Comparison of ENCODE assay signal across 8 cellular contexts in the genomic region with DNA sequence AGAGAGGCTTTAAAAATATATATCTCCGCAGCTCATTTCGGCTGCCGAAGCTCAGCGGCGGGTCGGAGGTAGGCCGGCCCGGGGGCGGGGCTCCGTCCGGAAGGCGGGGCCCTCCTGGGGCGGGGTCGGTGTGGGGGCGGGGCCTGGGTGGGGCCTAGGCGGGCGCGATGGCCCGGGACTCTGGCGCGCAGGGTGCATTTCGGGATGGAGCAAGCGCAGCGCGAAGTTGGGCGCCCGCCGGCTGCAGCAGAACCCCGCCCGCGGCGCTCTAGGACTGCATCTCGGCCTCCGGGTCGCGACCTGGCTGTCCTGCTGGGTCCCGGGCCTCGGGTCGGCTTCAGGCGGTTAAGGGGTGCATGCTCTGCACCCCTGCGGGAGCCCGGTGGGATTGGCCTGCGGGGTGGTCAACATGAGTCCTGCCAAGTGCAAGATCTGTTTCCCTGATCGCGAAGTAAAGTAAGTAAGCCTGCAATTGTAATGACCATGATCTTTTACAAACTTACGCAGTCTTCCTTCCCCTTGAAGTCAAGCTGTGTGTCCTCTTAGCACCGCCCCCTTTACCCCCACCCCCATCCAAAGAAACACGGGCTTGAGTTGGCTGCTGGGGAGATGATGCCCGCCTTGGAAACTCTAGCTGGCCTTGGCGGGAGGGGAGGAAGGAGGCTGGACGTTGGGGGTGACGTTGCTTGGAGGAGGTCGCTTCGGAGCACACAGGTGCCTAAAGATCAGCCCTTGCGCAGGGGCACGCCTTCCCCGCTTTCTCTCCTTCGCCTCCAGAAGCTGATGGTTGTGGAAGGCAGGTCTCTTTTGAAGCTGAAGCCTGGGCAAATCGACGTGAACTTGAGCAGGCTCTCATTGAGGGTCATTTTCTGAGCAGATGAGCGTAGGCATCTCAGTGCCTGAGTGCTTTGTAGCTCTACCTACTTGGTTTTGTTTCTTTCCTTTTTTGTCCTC. TPM values are rescaled to one million over a fixed set of nuclear protein-coding genes. Genes with fewer than 3 reads are reported as not detected.
DNase-seq lines count a peak whose midpoint lies in the region; ATAC-seq and TF ChIP-seq lines count a peak whose summit lies in the region.

No MANE protein-coding gene starts in this region.

- TF ChIP-seq CTCF in CD4-positive, alpha-beta T cell (IDR thresholded peaks at IDR 0.05): no peak

- ATAC-seq in CD4-positive, alpha-beta T cell (ENCODE audit: poor library complexity): peak; percentile 95
- ATAC-seq in GM21381 (IDR thresholded peaks at IDR 0.05; ENCODE audit: unreplicated experiment): peak; percentile 89
- ATAC-seq in natural killer cell treated with Interleukin-12 subunit alpha and Interleukin-12 subunit beta and Interleukin-15 and Interleukin-18, amount 100 ng/mL, for 72 hours: peak; percentile 98

- peaks cover 21% of the 10 kb centered on the region for H3K4me1 Mint-ChIP-seq in CD4-positive, alpha-beta T cell (ENCODE audit: low read depth)
- H3K4me1 Mint-ChIP-seq in natural killer cell treated with Interleukin-12 subunit alpha and Interleukin-12 subunit beta and Interleukin-15 and Interleukin-18, amount 100 ng/mL, for 72 hours (ENCODE audit: low read depth in 2 of 2): peaks cover 13 to 14% of the 10 kb centered on the region in 2 donors

- no peaks in the 10 kb centered on the region for H3K27me3 ChIP-seq in CD4-positive, alpha-beta T cell (ENCODE audit: control insufficient read depth, insufficient read depth, low read length)

- H3K27ac ChIP-seq in CD4-positive, alpha-beta T cell (ENCODE audit: low read depth, low read length): no peak overlapping the region

- CTCF ChIA-PET in CD4-positive, alpha-beta T cell (lab: Charles Lee): interaction anchor here (0.8 kb wide), 1 partner anchor 43 kb away, joined by 5 read pairs; no protein-coding TSS in a partner anchor

- no peaks in the 10 kb centered on the region for H3K9me3 ChIP-seq in CD4-positive, alpha-beta T cell (ENCODE audit: control insufficient read depth, low read length)

- no peaks in the 10 kb centered on the region for H3K36me3 Mint-ChIP-seq in CD4-positive, alpha-beta T cell (ENCODE audit: low read depth)
- no peaks in the 10 kb centered on the region for H3K36me3 Mint-ChIP-seq in natural killer cell treated with Interleukin-12 subunit alpha and Interleukin-12 subunit beta and Interleukin-15 and Interleukin-18, amount 100 ng/mL, for 72 hours

- no peaks in the 10 kb centered on the region for H3K27me3 Mint-ChIP-seq in CD4-positive, alpha-beta T cell
- peaks cover 0 to 4% of the 10 kb centered on the region in 2 donors for H3K27me3 Mint-ChIP-seq in natural killer cell treated with Interleukin-12 subunit alpha and Interleukin-12 subunit beta and Interleukin-15 and Interleukin-18, amount 100 ng/mL, for 72 hours

- peak overlapping the region; percentile 96 for H3K4me3 Mint-ChIP-seq in CD4-positive, alpha-beta T cell
- H3K4me3 Mint-ChIP-seq in natural killer cell treated with Interleukin-12 subunit alpha and Interleukin-12 subunit beta and Interleukin-15 and Interleukin-18, amount 100 ng/mL, for 72 hours: peak overlapping the region; percentile 79

- peak; percentile 71 to 84 (median 76) for DNase-seq in CD4-positive, alpha-beta T cell
- DNase-seq in HuH-7.5 (ENCODE audit: low spot score) (peak; percentile 79), RPMI7951 (ENCODE audit: low read depth) (peak; percentile 83), fibroblast of the conjunctiva (ENCODE audit: low read depth) (peak; percentile 61)
- peak; percentile 71 for DNase-seq in activated T-helper 9 cell treated with anti-CD3 and anti-CD28 coated beads, Interleukin-2, amount 50 U/mL, for 16 hours (ENCODE audit: low read depth)
- DNase-seq in natural killer cell treated with Interleukin-12 subunit alpha and Interleukin-12 subunit beta and Interleukin-15 and Interleukin-18, amount 100 ng/mL, for 72 hours (ENCODE audit: low spot score): peak; percentile 79
- DNase-seq in stimulated activated naive CD4-positive, alpha-beta T cell (lab: John Stamatoyannopoulos, UW): peak; percentile 66 to 85 (median 76)

- no peaks in the 10 kb centered on the region for H3K9me3 Mint-ChIP-seq in CD4-positive, alpha-beta T cell
- no peaks in the 10 kb centered on the region for H3K9me3 Mint-ChIP-seq in natural killer cell treated with Interleukin-12 subunit alpha and Interleukin-12 subunit beta and Interleukin-15 and Interleukin-18, amount 100 ng/mL, for 72 hours

- POLR2A ChIA-PET in CD4-positive, alpha-beta T cell (lab: Charles Lee): interaction anchor here (0.9 to 2.2 kb wide), 7 partner anchors 10 to 298 kb away, joined by 3 to 12 read pairs (median 4); a partner anchor contains a TSS

- intact Hi-C loops in CD4-positive, alpha-beta T cell (cut with DNase I, micrococcal nuclease): loop anchor here (1.0 to 10.0 kb wide), 8 partner anchors 56 to 1840 kb away; a partner anchor contains a TSS

- peak overlapping the region; percentile 93 for H3K27ac Mint-ChIP-seq in CD4-positive, alpha-beta T cell
- peak overlapping the region in 1 of 2 donors; percentile 22 for H3K27ac Mint-ChIP-seq in natural killer cell treated with Interleukin-12 subunit alpha and Interleukin-12 subunit beta and Interleukin-15 and Interleukin-18, amount 100 ng/mL, for 72 hours

RNA-seq across cellular contexts. Expression of a gene that starts 38.4 kb away (rescaled TPM):
- 10 to 100 TPM; 30.3 to 32.2 TPM for total RNA-seq in CD4-positive, alpha-beta T cell
- total RNA-seq in RPMI7951 (2014; rRNA removed; shearing (Covaris generic)): 4.5 and 7.6 TPM in 2 replicates
- total RNA-seq in natural killer cell treated with Interleukin-12 subunit alpha and Interleukin-12 subunit beta and Interleukin-15 and Interleukin-18, amount 100 ng/mL, for 72 hours: 10 to 100 TPM in 1 of 2 donors, 1 to 10 TPM in 1; 3.4 to 11.1 TPM

RNA-seq across cellular contexts. Expression of a gene that starts 57.4 kb away (rescaled TPM):
- 1 to 10 TPM; 3.3 to 3.6 TPM for total RNA-seq in CD4-positive, alpha-beta T cell
- 31.0 and 32.2 TPM in 2 replicates for total RNA-seq in RPMI7951 (2014; rRNA removed; shearing (Covaris generic))
- total RNA-seq in natural killer cell treated with Interleukin-12 subunit alpha and Interleukin-12 subunit beta and Interleukin-15 and Interleukin-18, amount 100 ng/mL, for 72 hours: 10 to 100 TPM; 36.1 to 79.3 TPM
